11 cellular contexts compared by ENCODE assay signal in genomic region chr10:119521443-119522204, GRCh38. TPM values are rescaled to one million over a fixed set of nuclear protein-coding genes. Genes with fewer than 3 reads are reported as not detected.
DNase-seq lines count a peak whose midpoint lies in the region; ATAC-seq lines count a peak whose summit lies in the region.
"Had no signal": no experiment of that assay in that cellular context is flagged by ENCODE, and none has a peak within 500 bp of the region (broad histone marks: within the 10 kb centered on the region; RNA-seq: fewer than 3 reads in every experiment).

No MANE protein-coding gene starts in this region.

- ATAC-seq in HG02571 (IDR thresholded peaks at IDR 0.05; ENCODE audit: unreplicated experiment) = no peak

- H3K27me3 ChIP-seq in H7 (ENCODE audit: control insufficient read depth, insufficient read depth, low read length) = no peaks in the 10 kb centered on the region

- DNase-seq in AG08395 (ENCODE audit: low spot score) (peak; percentile 88), H7 (peak; percentile 50), iris pigment epithelial cell (ENCODE audit: low read depth) (peak; percentile 65), Ammon's horn (ENCODE audit: low spot score) (no peak), NCI-H526 (lab: John Stamatoyannopoulos, UW) (no peak), cerebellar nuclear complex (lab: John Stamatoyannopoulos, UW) (no peak)
- DNase-seq: activated CD4-positive, alpha-beta T cell treated with anti-CD3 and anti-CD28 coated beads for 4 hours; DMS 273 treated with DMSO at 0.1 percent for 48 hours; NCI-H774 had no signal

- no peaks in the 10 kb centered on the region for H3K36me3 ChIP-seq in H7 (replicated peaks; ENCODE audit: control insufficient read depth, insufficient read depth, low read length)

- H3K4me1 Mint-ChIP-seq in activated naive CD8-positive, alpha-beta T cell (ENCODE audit: low read depth) = peaks cover 79% of the 10 kb centered on the region

- peak overlapping the region; percentile 96 for H3K27ac Mint-ChIP-seq in activated naive CD8-positive, alpha-beta T cell

- no peaks in the 10 kb centered on the region for H3K9me3 Mint-ChIP-seq in activated naive CD8-positive, alpha-beta T cell (ENCODE audit: low read depth)

- H3K4me3 ChIP-seq in H7 (ENCODE audit: insufficient read depth, low read depth, low read length) = no peak overlapping the region

- peaks cover 10% of the 10 kb centered on the region for H3K36me3 Mint-ChIP-seq in activated naive CD8-positive, alpha-beta T cell

- H3K27me3 Mint-ChIP-seq in activated naive CD8-positive, alpha-beta T cell = no peaks in the 10 kb centered on the region

- H3K4me3 Mint-ChIP-seq in activated naive CD8-positive, alpha-beta T cell = no peak overlapping the region

RNA-seq across cellular contexts. Expression of gene RGS10, which starts 20.9 kb away (rescaled TPM):
- total RNA-seq in H7 (2014; rRNA removed; shearing (Covaris generic)) = 7.2 and 12.3 TPM in 2 replicates

Comparison
In these comparisons a context has a peak if more than half of its experiments do, and no peak if none do; other contexts are left out.
1. DNase-seq: peak in AG08395 (single experiment), H7 (single experiment) and iris pigment epithelial cell (single experiment); none in Ammon's horn (single experiment), NCI-H526 (0 of 2) and cerebellar nuclear complex (0 of 2).